Comparison of ENCODE assay signal across 15 cellular contexts in the genomic region with DNA sequence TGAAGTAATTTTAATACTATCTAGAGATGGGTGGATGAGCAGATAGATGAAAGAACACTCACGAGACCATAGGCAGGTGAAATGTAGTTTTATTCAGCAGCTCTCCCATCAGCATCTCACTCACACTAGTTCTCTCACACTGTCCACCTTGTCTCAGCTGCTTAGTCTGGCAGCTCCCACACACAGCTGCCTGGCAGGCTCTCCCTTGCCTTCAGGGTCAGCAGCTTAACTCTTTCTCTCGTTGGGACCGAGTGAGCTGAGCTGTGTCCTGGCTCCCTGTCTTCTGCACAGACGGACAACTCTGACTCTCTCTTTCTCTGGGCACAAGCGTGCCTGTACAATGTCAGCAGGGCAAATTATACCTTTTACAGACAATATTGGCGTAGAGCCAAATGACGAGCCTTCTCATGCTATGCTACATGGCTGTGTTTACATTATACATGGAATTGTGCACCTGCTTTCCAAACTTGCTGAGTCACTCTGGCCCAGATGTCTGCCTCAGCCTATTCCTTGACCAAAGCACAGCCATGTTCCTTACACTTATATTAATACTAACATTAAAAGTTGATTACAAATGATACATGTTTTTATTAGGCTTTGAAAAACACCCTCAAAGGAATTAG.
DNase-seq lines count a peak whose midpoint lies in the region; ATAC-seq and TF ChIP-seq lines count a peak whose summit lies in the region.
"Had no signal": no experiment of that assay in that cellular context is flagged by ENCODE, and none has a peak within 500 bp of the region (broad histone marks: within the 10 kb centered on the region; RNA-seq: fewer than 3 reads in every experiment).

No MANE protein-coding gene starts in this region.

- H3K36me3 ChIP-seq in A673 (ENCODE audit: insufficient read depth, low read length, poor library complexity, severe bottlenecking), result no peaks in the 10 kb centered on the region
- H3K36me3 ChIP-seq: lower lobe of right lung, transverse colon had no signal

- CTCF ChIA-PET in A673 (lab: Charles Lee), result no interaction called here

- no peak overlapping the region for H3K4me3 ChIP-seq in A673 (ENCODE audit: low read depth, low read length, poor library complexity, severe bottlenecking)
- H3K4me3 ChIP-seq: lower lobe of right lung, transverse colon had no signal

- intact Hi-C loops in A673 (cut with micrococcal nuclease; ENCODE audit: unreplicated experiment), result no loop called here

- no peak for ATAC-seq in HG03108 (IDR thresholded peaks at IDR 0.05; ENCODE audit: unreplicated experiment)
- no peak for ATAC-seq in GM21723 (IDR thresholded peaks at IDR 0.05; ENCODE audit: unreplicated experiment)
- ATAC-seq: lower lobe of right lung had no signal

- no TSS peak for BruUV-seq in A673 (replicated peaks; lab: Mats Ljungman, UMichigan)

- H3K9me3 ChIP-seq in A673 (ENCODE audit: low read depth, low read length, poor library complexity, severe bottlenecking), result no peaks in the 10 kb centered on the region
- H3K9me3 ChIP-seq: lower lobe of right lung, transverse colon had no signal

- POLR2A ChIA-PET in A673 (lab: Charles Lee; ENCODE audit: low non-redundant PET), result no interaction called here

- H3K27ac ChIP-seq in A673 (ENCODE audit: low read depth, low read length, poor library complexity, severe bottlenecking), result no peak overlapping the region
- H3K27ac ChIP-seq: lower lobe of right lung, transverse colon had no signal

- no peaks in the 10 kb centered on the region for H3K4me1 ChIP-seq in A673 (ENCODE audit: insufficient read depth, low read length, poor library complexity, severe bottlenecking)
- H3K4me1 ChIP-seq: lower lobe of right lung, transverse colon had no signal

- no peak for TF ChIP-seq CTCF in A673 (conservative IDR thresholded peaks at IDR 0.05; ENCODE audit: low read depth, low read length)

- no peaks in the 10 kb centered on the region for H3K27me3 ChIP-seq in A673 (replicated peaks; ENCODE audit: insufficient read depth, low read depth, low read length, poor library complexity)
- H3K27me3 ChIP-seq: transverse colon had no signal

- DNase-seq in H4 (ENCODE audit: low spot score), result peak; percentile 14
- peak; percentile 9 for DNase-seq in NCI-H1436 treated with DMSO at 0.1 percent for 48 hours (lab: John Stamatoyannopoulos, UW)
- DNase-seq in RKO (ENCODE audit: low spot score), result peak; percentile 7
- peak; percentile 1 for DNase-seq in kidney tubule cell (ENCODE audit: low spot score)
- DNase-seq in amniotic stem cell (lab: John Stamatoyannopoulos, UW), result no peak
- DNase-seq in A673 (ENCODE audit: low spot score), result no peak
- DNase-seq: CD4-positive, alpha-beta T cell; hippocampal formation; KBM-7; lower lobe of right lung; NCI-H526; nucleus accumbens; transverse colon had no signal

Comparison
In these comparisons a context has a peak if more than half of its experiments do, and no peak if none do; other contexts are left out.
1. DNase-seq: peak in H4 (single experiment), NCI-H1436 treated with DMSO at 0.1 percent for 48 hours (single experiment), RKO (single experiment) and kidney tubule cell (single experiment); none in amniotic stem cell (single experiment) and A673 (single experiment).